16 cellular contexts compared by ENCODE assay signal in the genomic region with DNA sequence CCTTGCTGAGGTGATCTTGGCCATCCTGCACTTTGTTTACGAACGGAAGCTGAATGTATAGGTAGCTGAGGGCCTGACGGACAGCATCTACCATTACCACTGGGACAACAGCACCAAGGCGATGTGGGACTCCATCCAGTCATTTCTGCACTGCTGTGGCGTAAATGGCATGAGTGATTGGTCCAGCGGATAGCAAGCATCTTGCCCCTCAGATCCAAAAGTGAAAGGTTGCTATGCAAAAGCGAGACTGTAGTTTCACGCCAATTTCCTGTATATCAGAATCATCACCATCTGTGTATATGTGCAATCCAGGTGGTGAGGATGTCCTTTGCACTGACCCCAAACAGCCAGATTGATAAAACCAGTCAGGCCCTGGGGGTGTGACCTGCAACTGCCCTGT. TPM values are rescaled to one million over a fixed set of nuclear protein-coding genes. Genes with fewer than 3 reads are reported as not detected.
DNase-seq lines count a peak whose midpoint lies in the region; ATAC-seq and TF ChIP-seq lines count a peak whose summit lies in the region.
"Had no signal": no experiment of that assay in that cellular context is flagged by ENCODE, and none has a peak within 500 bp of the region (broad histone marks: within the 10 kb centered on the region; RNA-seq: fewer than 3 reads in every experiment).

No MANE protein-coding gene starts in this region.

- peaks cover 13% of the 10 kb centered on the region for H3K4me1 Mint-ChIP-seq in neural crest cell
- H3K4me1 Mint-ChIP-seq in activated CD4-positive, alpha-beta T cell treated with anti-CD3 and anti-CD28 coated beads, Interleukin-2, amount 10 ng/mL, durations not matched to agents 24 days and 14 days = peaks cover 22% of the 10 kb centered on the region

- peak overlapping the region; percentile 36 for H3K4me3 Mint-ChIP-seq in neural crest cell
- no peak overlapping the region for H3K4me3 Mint-ChIP-seq in activated CD4-positive, alpha-beta T cell treated with anti-CD3 and anti-CD28 coated beads, Interleukin-2, amount 10 ng/mL, durations not matched to agents 24 days and 14 days
- H3K4me3 Mint-ChIP-seq: CD8-positive, alpha-beta T cell; T-helper 17 cell had no signal

- no peak for TF ChIP-seq CTCF in neural crest cell (conservative IDR thresholded peaks at IDR 0.05)

- DNase-seq in neural crest cell (ENCODE audit: low read depth, low spot score) (no peak), H4 (ENCODE audit: low spot score) (no peak), NCI-H510A treated with DMSO at 0.1 percent for 48 hours (lab: John Stamatoyannopoulos, UW) (no peak)
- no peak for DNase-seq in activated CD4-positive, alpha-beta T cell treated with anti-CD3 and anti-CD28 coated beads, Interleukin-2, amount 10 ng/mL, durations not matched to agents 24 days and 14 days
- DNase-seq: activated CD4-positive, alpha-beta T cell treated with anti-CD3 and anti-CD28 coated beads, Interleukin-2, amount 50 U/mL, for 1 hour; CD8-positive, alpha-beta T cell; GDM1; mesenchymal stem cell; NCI-H82; RPMI8226; T-helper 17 cell; tibial artery had no signal

- no peaks in the 10 kb centered on the region for H3K27me3 Mint-ChIP-seq in neural crest cell (ENCODE audit: low read depth)
- H3K27me3 Mint-ChIP-seq in activated CD4-positive, alpha-beta T cell treated with anti-CD3 and anti-CD28 coated beads, Interleukin-2, amount 10 ng/mL, durations not matched to agents 24 days and 14 days = no peaks in the 10 kb centered on the region
- H3K27me3 Mint-ChIP-seq: T-helper 17 cell had no signal

- no peaks in the 10 kb centered on the region for H3K36me3 Mint-ChIP-seq in neural crest cell (ENCODE audit: low read depth)
- H3K36me3 Mint-ChIP-seq in activated CD4-positive, alpha-beta T cell treated with anti-CD3 and anti-CD28 coated beads, Interleukin-2, amount 10 ng/mL, durations not matched to agents 24 days and 14 days (ENCODE audit: low read depth) = peaks cover 2% of the 10 kb centered on the region
- H3K36me3 Mint-ChIP-seq: brain had no signal

- ATAC-seq in GM18907 (IDR thresholded peaks at IDR 0.05; ENCODE audit: unreplicated experiment) = peak; percentile 39
- ATAC-seq in GM21515 (IDR thresholded peaks at IDR 0.05; ENCODE audit: unreplicated experiment) = peak; percentile 46
- ATAC-seq in HG03196 (IDR thresholded peaks at IDR 0.05; ENCODE audit: unreplicated experiment) = peak; percentile 35
- ATAC-seq: CD8-positive, alpha-beta T cell; T-helper 17 cell had no signal

- H3K27ac Mint-ChIP-seq in neural crest cell (ENCODE audit: unreplicated experiment) = no peak overlapping the region
- no peak overlapping the region for H3K27ac Mint-ChIP-seq in activated CD4-positive, alpha-beta T cell treated with anti-CD3 and anti-CD28 coated beads, Interleukin-2, amount 10 ng/mL, durations not matched to agents 24 days and 14 days
- H3K27ac Mint-ChIP-seq: brain; CD8-positive, alpha-beta T cell; T-helper 17 cell had no signal

- intact Hi-C loops in activated CD4-positive, alpha-beta T cell treated with anti-CD3 and anti-CD28 coated beads, Interleukin-2, amount 10 ng/mL, durations not matched to agents 24 days and 14 days (cut with micrococcal nuclease) = loop anchor here (5.0 to 10.0 kb wide), 3 partner anchors 275 to 767 kb away; no protein-coding TSS in a partner anchor

- no peaks in the 10 kb centered on the region for H3K9me3 Mint-ChIP-seq in neural crest cell
- H3K9me3 Mint-ChIP-seq in activated CD4-positive, alpha-beta T cell treated with anti-CD3 and anti-CD28 coated beads, Interleukin-2, amount 10 ng/mL, durations not matched to agents 24 days and 14 days = no peaks in the 10 kb centered on the region
- H3K9me3 Mint-ChIP-seq: brain; CD8-positive, alpha-beta T cell had no signal

RNA-seq across cellular contexts. Expression of gene PYURF, which starts 4.2 kb away (rescaled TPM):
- 61.3 and 64.3 TPM in 2 replicates for total RNA-seq in neural crest cell
- total RNA-seq in activated CD4-positive, alpha-beta T cell treated with anti-CD3 and anti-CD28 coated beads, Interleukin-2, amount 10 ng/mL, durations not matched to agents 24 days and 14 days = 54.6 and 57.0 TPM in 2 replicates
- 151 and 168 TPM in 2 replicates for total RNA-seq in H4 (2014; rRNA removed; shearing (Covaris generic))
